Comparison of ENCODE assay signal across 11 cellular contexts in the genomic region with DNA sequence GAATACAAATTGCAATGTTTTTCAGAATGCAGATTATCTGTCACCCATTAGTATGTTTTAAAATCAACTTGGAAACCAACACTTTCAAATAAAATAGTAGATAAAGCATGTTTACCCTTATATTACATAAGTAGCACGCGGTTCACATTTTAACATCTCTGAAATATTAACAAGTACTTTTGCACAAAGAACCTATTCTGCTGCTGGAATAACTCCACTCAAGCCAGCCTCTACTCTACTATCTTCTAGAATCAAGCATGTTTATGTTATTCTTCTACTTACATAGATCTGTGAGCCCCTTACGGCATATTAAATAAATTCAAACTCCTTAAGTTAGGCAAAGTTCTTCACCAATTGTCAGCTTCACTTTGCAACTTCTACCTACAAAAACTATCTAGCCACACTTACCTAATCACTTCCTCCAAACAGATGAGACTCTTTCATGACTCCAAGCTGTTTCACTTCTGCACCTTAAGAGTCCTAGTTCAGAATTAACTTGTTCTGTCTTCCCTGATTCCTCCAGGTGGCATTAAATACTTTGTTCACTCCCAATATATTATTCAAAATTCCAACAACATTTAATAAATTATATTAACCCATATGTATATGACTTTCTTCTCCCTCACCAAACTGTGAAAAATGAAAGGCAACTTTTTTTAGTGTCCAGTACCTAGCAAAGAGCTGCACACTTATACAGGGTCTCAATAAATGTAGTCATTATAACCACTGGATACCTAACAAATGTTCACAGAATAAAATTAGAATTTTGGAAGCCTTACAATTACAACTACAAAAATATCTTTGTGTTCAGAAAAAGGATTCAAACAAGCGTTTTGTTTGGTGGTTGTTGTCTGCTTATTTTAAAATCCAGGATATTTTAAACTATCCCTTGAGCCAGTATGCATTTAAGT. TPM values are rescaled to one million over a fixed set of nuclear protein-coding genes. Genes with fewer than 3 reads are reported as not detected.
DNase-seq lines count a peak whose midpoint lies in the region; ATAC-seq and TF ChIP-seq lines count a peak whose summit lies in the region.
"Had no signal": no experiment of that assay in that cellular context is flagged by ENCODE, and none has a peak within 500 bp of the region (broad histone marks: within the 10 kb centered on the region; RNA-seq: fewer than 3 reads in every experiment).

No MANE protein-coding gene starts in this region.

- ATAC-seq in activated CD8-positive, alpha-beta memory T cell treated with anti-CD3 and anti-CD28 coated beads, Interleukin-2, amount 10 ng/mL, durations not matched to agents 7 days and 5 days, result peak; percentile 66
- ATAC-seq in HG02642 (IDR thresholded peaks at IDR 0.05; ENCODE audit: poor library complexity, unreplicated experiment), result peak; percentile 87
- ATAC-seq in foreskin keratinocyte, result no peak

- no peak overlapping the region for H3K9ac ChIP-seq in MM.1S (ENCODE audit: low read length)

- H2AFZ ChIP-seq in MM.1S (ENCODE audit: low read length), result no peak overlapping the region
- H2AFZ ChIP-seq: PC-9 had no signal

- no peaks in the 10 kb centered on the region for H3K27me3 Mint-ChIP-seq in activated CD8-positive, alpha-beta memory T cell treated with anti-CD3 and anti-CD28 coated beads, Interleukin-2, amount 10 ng/mL, durations not matched to agents 7 days and 5 days
- H3K27me3 Mint-ChIP-seq: IgD-negative memory B cell had no signal

- no peaks in the 10 kb centered on the region for H3K9me3 ChIP-seq in MM.1S (replicated peaks; ENCODE audit: insufficient read depth, low read length)

- H3K4me3 ChIP-seq in MM.1S (ENCODE audit: low read length), result no peak overlapping the region
- H3K4me3 ChIP-seq: PC-9 had no signal

- CTCF ChIA-PET in activated CD8-positive, alpha-beta memory T cell treated with anti-CD3 and anti-CD28 coated beads, Interleukin-2, amount 10 ng/mL, durations not matched to agents 7 days and 5 days (lab: Charles Lee), result interaction anchor here (1.2 to 1.3 kb wide), 2 partner anchors 32 to 161 kb away, joined by 3 to 4 read pairs; no protein-coding TSS in a partner anchor

- DNase-seq in activated CD8-positive, alpha-beta memory T cell treated with anti-CD3 and anti-CD28 coated beads, Interleukin-2, amount 10 ng/mL, durations not matched to agents 7 days and 5 days, result no peak
- DNase-seq in activated CD8-positive, alpha-beta memory T cell treated with anti-CD3 and anti-CD28 coated beads, Interleukin-2, amount 50 U/mL, for 48 hours, result no peak
- DNase-seq in MM.1S, result peak; percentile 30
- peak; percentile 78 for DNase-seq in pons (ENCODE audit: low spot score)
- no peak for DNase-seq in NCI-H2029 treated with DMSO at 0.1 percent for 48 hours (lab: John Stamatoyannopoulos, UW)
- DNase-seq in foreskin keratinocyte, result no peak
- no peak for DNase-seq in SHP77 (lab: John Stamatoyannopoulos, UW)
- DNase-seq: central memory CD4-positive, alpha-beta T cell; PC-9 had no signal

- no peak overlapping the region for H3K27ac Mint-ChIP-seq in activated CD8-positive, alpha-beta memory T cell treated with anti-CD3 and anti-CD28 coated beads, Interleukin-2, amount 10 ng/mL, durations not matched to agents 7 days and 5 days

- H3K27ac ChIP-seq in MM.1S (ENCODE audit: low read length) (no peak overlapping the region), foreskin keratinocyte (no peak overlapping the region)
- H3K27ac ChIP-seq: PC-9 had no signal

- no peaks in the 10 kb centered on the region for H3K27me3 ChIP-seq in MM.1S (replicated peaks; ENCODE audit: insufficient read depth, low read length)
- H3K27me3 ChIP-seq in foreskin keratinocyte, result no peaks in the 10 kb centered on the region

- H3K4me2 ChIP-seq in MM.1S (ENCODE audit: low read depth, low read length), result peak overlapping the region; percentile 1; the same call in 1 of the 2 replicates
- H3K4me2 ChIP-seq: PC-9 had no signal

- H3F3A ChIP-seq in MM.1S (ENCODE audit: insufficient read depth, low read length), result no peaks in the 10 kb centered on the region

- H3K36me3 ChIP-seq in MM.1S (replicated peaks; ENCODE audit: insufficient read depth, low read length), result no peaks in the 10 kb centered on the region

- peaks cover 13% of the 10 kb centered on the region for H3K36me3 Mint-ChIP-seq in activated CD8-positive, alpha-beta memory T cell treated with anti-CD3 and anti-CD28 coated beads, Interleukin-2, amount 10 ng/mL, durations not matched to agents 7 days and 5 days

- TF ChIP-seq CTCF in MM.1S (IDR thresholded peaks at IDR 0.05; ENCODE audit: low read length) (no peak), foreskin keratinocyte (conservative IDR thresholded peaks at IDR 0.05) (no peak)

- no peak overlapping the region for H3K4me3 Mint-ChIP-seq in activated CD8-positive, alpha-beta memory T cell treated with anti-CD3 and anti-CD28 coated beads, Interleukin-2, amount 10 ng/mL, durations not matched to agents 7 days and 5 days

- peaks cover 9% of the 10 kb centered on the region; the same call in 1 of the 2 replicates for H3K4me1 ChIP-seq in MM.1S (ENCODE audit: low read length)
- H3K4me1 ChIP-seq in foreskin keratinocyte, result no peaks in the 10 kb centered on the region

- H3K4me1 Mint-ChIP-seq in activated CD8-positive, alpha-beta memory T cell treated with anti-CD3 and anti-CD28 coated beads, Interleukin-2, amount 10 ng/mL, durations not matched to agents 7 days and 5 days, result peaks cover 21% of the 10 kb centered on the region

- peaks cover 45% of the 10 kb centered on the region for H3K79me2 ChIP-seq in MM.1S (ENCODE audit: low read length)

- H3K9me3 Mint-ChIP-seq in activated CD8-positive, alpha-beta memory T cell treated with anti-CD3 and anti-CD28 coated beads, Interleukin-2, amount 10 ng/mL, durations not matched to agents 7 days and 5 days (ENCODE audit: low read depth), result no peaks in the 10 kb centered on the region
- H3K9me3 Mint-ChIP-seq: IgD-negative memory B cell had no signal

- H4K20me1 ChIP-seq in MM.1S (ENCODE audit: insufficient read depth, low read length), result no peaks in the 10 kb centered on the region

- H3K9me2 ChIP-seq in MM.1S (replicated peaks; ENCODE audit: insufficient read depth, low read length), result no peaks in the 10 kb centered on the region

RNA-seq across cellular contexts. Expression of a gene that starts 12.1 kb away (rescaled TPM):
- 10 to 100 TPM; 32.9 to 39.6 TPM for total RNA-seq in activated CD8-positive, alpha-beta memory T cell treated with anti-CD3 and anti-CD28 coated beads, Interleukin-2, amount 10 ng/mL, durations not matched to agents 7 days and 5 days
- 5.2 and 5.3 TPM in 2 replicates for total RNA-seq in foreskin keratinocyte
- polyA plus RNA-seq in foreskin keratinocyte, result 0.54 and 0.55 TPM in 2 replicates

Comparison
In these comparisons a context has a peak if more than half of its experiments do, and no peak if none do; other contexts are left out.
1. DNase-seq: peak in MM.1S (single experiment) and pons (single experiment); none in activated CD8-positive, alpha-beta memory T cell treated with anti-CD3 and anti-CD28 coated beads, Interleukin-2, amount 10 ng/mL, durations not matched to agents 7 days and 5 days (single experiment), activated CD8-positive, alpha-beta memory T cell treated with anti-CD3 and anti-CD28 coated beads, Interleukin-2, amount 50 U/mL, for 48 hours (single experiment), NCI-H2029 treated with DMSO at 0.1 percent for 48 hours (single experiment), foreskin keratinocyte (0 of 2) and SHP77 (0 of 2).